ENCODE assay signal across 3 cellular contexts in genomic region chr2:86589701-86590100, GRCh38. TPM values are rescaled to one million over a fixed set of nuclear protein-coding genes. Genes with fewer than 3 reads are reported as not detected.
DNase-seq lines count a peak whose midpoint lies in the region; ATAC-seq, FAIRE-seq and TF ChIP-seq lines count a peak whose summit lies in the region.
"Not testable (repeated sequence)": the region's sequence is repeated elsewhere in the genome, so short reads cannot be mapped to it uniquely, and the experiment has no call there.

No MANE protein-coding gene starts in this region.

- POLR2A ChIA-PET in HEK293 (lab: Yijun Ruan, JAX) (interaction anchor here (0.7 kb wide), 1 partner anchor 21 kb away, joined by 3 read pairs; no protein-coding TSS in a partner anchor), K562 (lab: Yijun Ruan, JAX) (interaction anchor here (1.6 kb wide), 1 partner anchor 19 kb away, joined by 5 read pairs; no protein-coding TSS in a partner anchor)

- not testable (repeated sequence) for ATAC-seq in SK-N-SH treated with all-trans-retinoic acid at 6 μM for 48 hours, K562

- DNase-seq in K562 (ENCODE audit: extremely low read depth in 1 of 4, low spot score in 3 of 4) = not testable (repeated sequence)

- not testable (repeated sequence) for H4K20me1 ChIP-seq in K562 (replicated peaks; ENCODE audit: control insufficient read depth, insufficient read depth, low read length)

- in situ Hi-C loops in K562 (cut with MboI) = not testable (repeated sequence)

- FAIRE-seq in K562 (lab: Jason Lieb, UNC) = not testable (repeated sequence)

- not testable (repeated sequence) for H3K27ac ChIP-seq in HEK293 (ENCODE audit: extremely low read depth, low read depth, low read length); K562 (ENCODE audit: extremely low read depth, low read depth, low read length)

- not testable (repeated sequence) for TF ChIP-seq RAD21 in K562 (CRISPR knock-in tag; conservative IDR thresholded peaks at IDR 0.05 in 1 of 2, IDR thresholded peaks at IDR 0.05 in 1 of 2)

- CTCF ChIA-PET in HEK293 (lab: Yijun Ruan, JAX) = interaction anchor here (0.7 to 1.8 kb wide), 2 partner anchors 175 to 237 kb away, joined by 3 to 6 read pairs; no protein-coding TSS in a partner anchor
- CTCF ChIA-PET in K562 (lab: Yijun Ruan, JAX; ENCODE audit: low intra/inter-chr PET ratio) = not testable (repeated sequence)

- not testable (repeated sequence) for H3K4me2 ChIP-seq in K562 (ENCODE audit: insufficient read depth, low read length)

- not testable (repeated sequence) for H3K9me1 ChIP-seq in K562 (ENCODE audit: control insufficient read depth, insufficient read depth, low read length)

- H3K79me2 ChIP-seq in K562 (ENCODE audit: control insufficient read depth, insufficient read depth, low read length) = not testable (repeated sequence)

- H3K9ac ChIP-seq in K562 (ENCODE audit: insufficient read depth in 1 of 2, low read depth in 2 of 2, low read length in 2 of 2) = not testable (repeated sequence)

- TF ChIP-seq POLR2A in K562 (conservative IDR thresholded peaks at IDR 0.05) = not testable (repeated sequence)

- H3K36me3 ChIP-seq in HEK293 (ENCODE audit: control insufficient read depth in 2 of 2, insufficient read depth in 1 of 2, low read length in 2 of 2); K562 (ENCODE audit: control insufficient read depth, insufficient read depth, low read length): not testable (repeated sequence)

- intact Hi-C loops in K562 (cut with micrococcal nuclease) = not testable (repeated sequence)

- not testable (repeated sequence) for H3K9me3 ChIP-seq in HEK293 (ENCODE audit: control insufficient read depth, insufficient read depth, low read depth, low read length); K562 (replicated peaks; ENCODE audit: control insufficient read depth, insufficient read depth, low read depth, low read length)

- 17% methylated on average over 5 of the region's 5 CpGs for WGBS in K562 (ENCODE audit: insufficient coverage, low coverage, missing lambda C conversion rate)

- not testable (repeated sequence) for H3K4me3 ChIP-seq in HEK293 (ENCODE audit: low read depth, low read length); K562

- not testable (repeated sequence) for H3K4me1 ChIP-seq in HEK293 (ENCODE audit: control insufficient read depth, insufficient read depth, low read length); K562 (replicated peaks in 1 of 2; ENCODE audit: control insufficient read depth in 2 of 2, insufficient read depth in 2 of 2, low read length in 2 of 2)

- not testable (repeated sequence) for BruUV-seq in K562 (replicated peaks; lab: Mats Ljungman, UMichigan)

- not testable (repeated sequence) for H3K27me3 ChIP-seq in K562 (ENCODE audit: control insufficient read depth in 2 of 2, insufficient read depth in 2 of 2, low read length in 2 of 2)

- not testable (repeated sequence) for TF ChIP-seq EP300 in K562 (IDR thresholded peaks at IDR 0.05; ENCODE audit: low read length)

- TF ChIP-seq CTCF in HEK293 (tag by site-specific recombination; IDR thresholded peaks at IDR 0.05); K562 (IDR thresholded peaks at IDR 0.05 in 2 of 3, conservative IDR thresholded peaks at IDR 0.05 in 1 of 3; ENCODE audit: insufficient read depth in 2 of 3, low read depth in 1 of 3, low read length in 3 of 3): not testable (repeated sequence)

- H2AFZ ChIP-seq in K562 (ENCODE audit: low read depth, low read length) = not testable (repeated sequence)

TF ChIP-seq in HEK293, 187 proteins besides CTCF, POLR2A, EP300 and RAD21:
- TF ChIP-seq ZNF146 (tag by site-specific recombination; IDR thresholded peaks at IDR 0.05) = 0 out of 2 replicates have a peak, but pooled peaks have one; percentile 24

TF ChIP-seq in SK-N-SH treated with all-trans-retinoic acid at 6 μM for 48 hours, 23 proteins besides CTCF, POLR2A, EP300 and RAD21:
- TF ChIP-seq ZNF8 (CRISPR knock-in tag; IDR thresholded peaks at IDR 0.05) = peak; percentile 79

TF ChIP-seq in K562, 482 proteins besides CTCF, POLR2A, EP300 and RAD21:
- TF ChIP-seq KDM1A (IDR thresholded peaks at IDR 0.05) (0 out of 4 replicates have a peak, but pooled peaks of 1 of the 2 experiments have one; percentile 25), ZNF146 (CRISPR knock-in tag; IDR thresholded peaks at IDR 0.05; ENCODE audit: unreplicated experiment) (peak; percentile 79)

RNA-seq across cellular contexts. Expression of gene CHMP3, which starts 26.5 kb away (rescaled TPM):
- total RNA-seq in K562 (2011; cell fraction: chromatin; rRNA removed; ENCODE audit: low replicate concordance) = 9.9 and 28.2 TPM in 2 replicates
- 5.9 and 8.0 TPM in 2 replicates for total RNA-seq in K562 (2011; cell fraction: nucleolus; rRNA removed)
- 13.9 and 25.6 TPM in 2 replicates for total RNA-seq in K562 (2011; cell fraction: nucleoplasm; rRNA removed)
- 26.2 and 27.3 TPM in 2 replicates for total RNA-seq in K562 (2014; rRNA removed)
- total RNA-seq in K562 (2014; rRNA removed; fragmentation: Illumina TruSeq; extraction: Trizol) = 31.7 and 37.1 TPM in 2 replicates
- 38.8 and 40.3 TPM in 2 replicates for total RNA-seq in K562 (2015; rRNA removed; fragmentation: Illumina TruSeq; extraction: Trizol)
- total RNA-seq in K562 (2021) = 31.1 and 37.7 TPM in 2 replicates
- polyA plus RNA-seq in K562 (2011; rRNA removed) = 22.5 and 42.8 TPM in 2 replicates
- 13.2 and 18.0 TPM in 2 replicates for polyA plus RNA-seq in K562 (2011; cell fraction: cytosol; rRNA removed)
- polyA plus RNA-seq in K562 (2011; cell fraction: nucleus; rRNA removed) = 6.0 and 9.3 TPM in 2 replicates
- polyA plus RNA-seq in K562 (2012) = 33.4 and 54.2 TPM in 2 replicates
- polyA plus RNA-seq in K562 (2014; fragmentation: Illumina TruSeq; extraction: Trizol) = 49.7 and 52.5 TPM in 2 replicates
- polyA plus RNA-seq in K562 (2014; fragmentation: Nextera tagmentation; extraction: Ambion mirVana) = 10 to 100 TPM; 20.6 to 26.3 TPM
- 21.8 and 23.2 TPM in 2 replicates for polyA plus RNA-seq in K562 (2014; rRNA removed)
- polyA minus RNA-seq in K562 (2011; rRNA and poly(A)+ RNA removed) = 35.9 and 37.7 TPM in 2 replicates
- 9.6 and 10.2 TPM in 2 replicates for polyA minus RNA-seq in K562 (2011; cell fraction: cytosol; rRNA and poly(A)+ RNA removed)
- polyA minus RNA-seq in K562 (2011; cell fraction: nucleus; rRNA and poly(A)+ RNA removed) = 6.1 and 8.0 TPM in 2 replicates

RNA-seq across cellular contexts. Expression of gene RNF103, which starts 34.0 kb away (rescaled TPM):
- total RNA-seq in K562 (2011; cell fraction: chromatin; rRNA removed; ENCODE audit: low replicate concordance) = 8.8 and 28.5 TPM in 2 replicates
- 7.7 and 10.9 TPM in 2 replicates for total RNA-seq in K562 (2011; cell fraction: nucleolus; rRNA removed)
- 17.7 and 26.7 TPM in 2 replicates for total RNA-seq in K562 (2011; cell fraction: nucleoplasm; rRNA removed)
- 3.1 and 3.9 TPM in 2 replicates for total RNA-seq in K562 (2014; rRNA removed)
- 4.7 and 5.6 TPM in 2 replicates for total RNA-seq in K562 (2014; rRNA removed; fragmentation: Illumina TruSeq; extraction: Trizol)
- total RNA-seq in K562 (2015; rRNA removed; fragmentation: Illumina TruSeq; extraction: Trizol) = 4.0 and 4.1 TPM in 2 replicates
- 5.7 and 6.8 TPM in 2 replicates for total RNA-seq in K562 (2021)
- polyA plus RNA-seq in K562 (2011; rRNA removed) = 3.0 and 5.7 TPM in 2 replicates
- polyA plus RNA-seq in K562 (2011; cell fraction: cytosol; rRNA removed) = 2.0 and 2.1 TPM in 2 replicates
- 4.6 and 5.2 TPM in 2 replicates for polyA plus RNA-seq in K562 (2011; cell fraction: nucleus; rRNA removed)
- 3.8 and 6.1 TPM in 2 replicates for polyA plus RNA-seq in K562 (2012)
- polyA plus RNA-seq in K562 (2014; fragmentation: Illumina TruSeq; extraction: Trizol) = 5.2 and 5.7 TPM in 2 replicates
- polyA plus RNA-seq in K562 (2014; fragmentation: Nextera tagmentation; extraction: Ambion mirVana) = 1 to 10 TPM; 1.2 to 1.4 TPM
- 3.3 and 4.6 TPM in 2 replicates for polyA plus RNA-seq in K562 (2014; rRNA removed)
- polyA minus RNA-seq in K562 (2011; rRNA and poly(A)+ RNA removed) = 8.0 and 10.5 TPM in 2 replicates
- polyA minus RNA-seq in K562 (2011; cell fraction: cytosol; rRNA and poly(A)+ RNA removed) = 1.4 and 3.1 TPM in 2 replicates
- 11.6 and 13.6 TPM in 2 replicates for polyA minus RNA-seq in K562 (2011; cell fraction: nucleus; rRNA and poly(A)+ RNA removed)
